10 cellular contexts compared by ENCODE assay signal in the genomic region with DNA sequence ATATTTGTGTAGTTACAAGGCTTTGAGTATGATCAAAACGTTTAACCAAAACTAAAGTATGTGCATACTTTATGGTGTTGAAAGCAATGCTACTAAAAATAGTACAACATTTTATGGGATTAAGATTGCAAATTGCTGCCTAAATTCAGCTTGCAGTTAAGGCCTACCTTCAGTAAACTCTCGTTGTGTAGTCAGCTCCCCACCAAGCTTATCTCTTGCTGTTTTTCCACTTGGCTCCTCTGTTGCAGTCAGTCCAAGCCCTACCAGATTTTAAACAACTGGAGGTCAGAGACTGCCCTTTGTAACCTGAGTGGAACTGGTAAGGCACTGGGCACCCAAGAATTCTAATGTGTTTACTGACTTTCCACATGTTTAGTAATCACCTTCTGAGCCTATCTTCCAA. TPM values are rescaled to one million over a fixed set of nuclear protein-coding genes. Genes with fewer than 3 reads are reported as not detected.
DNase-seq lines count a peak whose midpoint lies in the region; ATAC-seq and TF ChIP-seq lines count a peak whose summit lies in the region.
"Had no signal": no experiment of that assay in that cellular context is flagged by ENCODE, and none has a peak within 500 bp of the region (broad histone marks: within the 10 kb centered on the region; RNA-seq: fewer than 3 reads in every experiment).

No MANE protein-coding gene starts in this region.

- no peak overlapping the region for H2AFZ ChIP-seq in hepatocyte

- POLR2A ChIA-PET in WTC11 (lab: Charles Lee): interaction anchor here (0.5 to 3.2 kb wide), 7 partner anchors 9 to 46 kb away, joined by 3 to 53 read pairs (median 5); a partner anchor contains a TSS

- peak; percentile 24 to 72 for DNase-seq in HAP-1 (ENCODE audit: low spot score in 2 of 2)
- DNase-seq in WTC11 (ENCODE audit: low spot score): no peak
- peak; percentile 28 for DNase-seq in hepatocyte (ENCODE audit: low spot score)
- no peak for DNase-seq in NCI-H187 (lab: John Stamatoyannopoulos, UW)
- no peak for DNase-seq in COR-L47 (lab: John Stamatoyannopoulos, UW)
- DNase-seq in NCI-H774 (lab: John Stamatoyannopoulos, UW): no peak
- DNase-seq: stimulated activated naive CD4-positive, alpha-beta T cell had no signal

- 10% methylated on average over 2 of the region's 2 CpGs for WGBS in hepatocyte (ENCODE audit: low lambda C conversion rate, missing lambda C conversion rate)

- H3K36me3 ChIP-seq in HAP-1 (replicated peaks): no peaks in the 10 kb centered on the region
- no peaks in the 10 kb centered on the region for H3K36me3 ChIP-seq in hepatocyte (replicated peaks; ENCODE audit: insufficient read depth, low read depth)
- no peaks in the 10 kb centered on the region for H3K36me3 ChIP-seq in skeletal muscle tissue (ENCODE audit: control insufficient read depth in 3 of 3, insufficient read depth in 3 of 3, low read length in 3 of 3)

- no peak for TF ChIP-seq CTCF in WTC11 (IDR thresholded peaks at IDR 0.05)
- TF ChIP-seq CTCF in hepatocyte (IDR thresholded peaks at IDR 0.05; ENCODE audit: poor library complexity): no peak

- H3K27me3 Mint-ChIP-seq in WTC11 (ENCODE audit: low read depth): no peaks in the 10 kb centered on the region

- no peaks in the 10 kb centered on the region for H3K9me3 Mint-ChIP-seq in WTC11

- H3K4me3 Mint-ChIP-seq in WTC11: peak overlapping the region; percentile 68

- H3K36me3 Mint-ChIP-seq in WTC11: peaks cover 14% of the 10 kb centered on the region

- CTCF ChIA-PET in WTC11 (lab: Charles Lee): interaction anchor here (0.6 to 3.8 kb wide), 10 partner anchors 10 to 307 kb away, joined by 3 to 23 read pairs (median 3); a partner anchor contains a TSS

- H3K4me1 ChIP-seq in HAP-1 (peaks cover 36% of the 10 kb centered on the region), hepatocyte (ENCODE audit: insufficient read depth) (peaks cover 22% of the 10 kb centered on the region), skeletal muscle tissue (ENCODE audit: control insufficient read depth in 3 of 3, insufficient read depth in 3 of 3, low read length in 3 of 3) (peaks cover 14 to 21% (median 16%) of the 10 kb centered on the region in 3 donors)

- ATAC-seq in WTC11 (peak; percentile 6; the same call in 1 of the 2 replicates), HG03025 (IDR thresholded peaks at IDR 0.05; ENCODE audit: low FRiP score, unreplicated experiment) (no peak)
- ATAC-seq: Panc1 had no signal

- in situ Hi-C loops in HAP-1 (cut with MboI; ENCODE audit: low sequenced_read_pairs): no loop called here

- no peaks in the 10 kb centered on the region for H3K9me2 ChIP-seq in hepatocyte (replicated peaks; ENCODE audit: insufficient read depth)

- H3K27me3 ChIP-seq in HAP-1 (ENCODE audit: low read depth) (no peaks in the 10 kb centered on the region), hepatocyte (no peaks in the 10 kb centered on the region), skeletal muscle tissue (ENCODE audit: control insufficient read depth in 3 of 3, insufficient read depth in 3 of 3, low read length in 3 of 3) (no peaks in the 10 kb centered on the region)

- H3K9ac ChIP-seq in skeletal muscle tissue (ENCODE audit: low read depth in 1 of 3, low read length in 3 of 3): no peak overlapping the region

- peaks cover 48% of the 10 kb centered on the region for H3K79me2 ChIP-seq in hepatocyte

- no peak overlapping the region for H3K4me3 ChIP-seq in HAP-1
- no peak overlapping the region for H3K4me3 ChIP-seq in hepatocyte
- H3K4me3 ChIP-seq in skeletal muscle tissue (ENCODE audit: low read length in 3 of 3): no peak overlapping the region

- H4K20me1 ChIP-seq in hepatocyte (ENCODE audit: insufficient read depth, poor library complexity, severe bottlenecking): no peaks in the 10 kb centered on the region

- peak overlapping the region; percentile 99 for H3K27ac Mint-ChIP-seq in WTC11

- peaks cover 71% of the 10 kb centered on the region for H3K4me1 Mint-ChIP-seq in WTC11

- H3K9me3 ChIP-seq in HAP-1 (no peaks in the 10 kb centered on the region), hepatocyte (ENCODE audit: low read depth) (no peaks in the 10 kb centered on the region), skeletal muscle tissue (ENCODE audit: control insufficient read depth in 3 of 3, low read length in 3 of 3) (no peaks in the 10 kb centered on the region)

- peak overlapping the region; percentile 0 for H3K4me2 ChIP-seq in hepatocyte

- H3K27ac ChIP-seq in hepatocyte (peak overlapping the region; percentile 14), skeletal muscle tissue (ENCODE audit: low read depth, low read length) (peak overlapping the region; percentile 20)

TF ChIP-seq in WTC11, 78 proteins besides CTCF, POLR2A, EP300 and RAD21:
- TF ChIP-seq SMAD3 (CRISPR knock-in tag; IDR thresholded peaks at IDR 0.05; ENCODE audit: borderline replicate concordance) (no peak), HMGA2 (CRISPR knock-in tag; IDR thresholded peaks at IDR 0.05) (no peak)
- TF ChIP-seq, protein P1, sequence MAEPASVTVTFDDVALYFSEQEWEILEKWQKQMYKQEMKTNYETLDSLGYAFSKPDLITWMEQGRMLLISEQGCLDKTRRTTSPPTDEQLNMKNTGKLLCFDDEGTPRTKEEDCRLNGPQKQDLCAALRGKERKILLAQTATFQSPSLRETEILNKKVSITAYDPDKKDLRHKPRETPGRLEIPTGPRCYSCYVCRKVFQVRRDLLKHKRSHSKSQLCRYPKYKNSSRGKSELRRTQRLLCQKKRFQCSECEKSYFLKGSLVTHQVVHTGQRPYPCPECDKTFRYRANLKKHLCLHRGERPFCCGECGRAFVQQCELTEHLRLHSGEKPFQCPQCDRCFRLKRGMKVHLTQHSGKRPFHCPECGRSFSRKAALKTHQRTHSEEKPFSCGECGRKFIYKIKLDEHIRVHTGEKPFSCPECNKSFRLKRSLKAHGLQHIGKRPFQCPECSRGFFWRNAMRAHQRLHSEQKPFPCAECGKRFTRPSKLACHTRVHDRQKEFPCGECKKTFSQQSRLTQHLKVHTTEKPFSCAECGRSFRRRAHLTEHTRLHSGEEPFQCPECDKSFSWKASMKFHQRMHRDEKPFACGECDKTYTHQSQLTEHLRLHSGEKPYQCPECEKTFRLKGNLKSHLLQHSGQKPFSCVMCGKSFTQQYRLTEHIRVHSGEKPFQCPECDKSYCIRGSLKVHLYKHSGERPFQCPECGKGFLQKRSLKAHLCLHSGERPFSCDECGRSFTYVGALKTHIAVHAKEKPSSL (CRISPR knock-in tag; conservative IDR thresholded peaks at IDR 0.05): no peak
- TF ChIP-seq, protein P2, sequence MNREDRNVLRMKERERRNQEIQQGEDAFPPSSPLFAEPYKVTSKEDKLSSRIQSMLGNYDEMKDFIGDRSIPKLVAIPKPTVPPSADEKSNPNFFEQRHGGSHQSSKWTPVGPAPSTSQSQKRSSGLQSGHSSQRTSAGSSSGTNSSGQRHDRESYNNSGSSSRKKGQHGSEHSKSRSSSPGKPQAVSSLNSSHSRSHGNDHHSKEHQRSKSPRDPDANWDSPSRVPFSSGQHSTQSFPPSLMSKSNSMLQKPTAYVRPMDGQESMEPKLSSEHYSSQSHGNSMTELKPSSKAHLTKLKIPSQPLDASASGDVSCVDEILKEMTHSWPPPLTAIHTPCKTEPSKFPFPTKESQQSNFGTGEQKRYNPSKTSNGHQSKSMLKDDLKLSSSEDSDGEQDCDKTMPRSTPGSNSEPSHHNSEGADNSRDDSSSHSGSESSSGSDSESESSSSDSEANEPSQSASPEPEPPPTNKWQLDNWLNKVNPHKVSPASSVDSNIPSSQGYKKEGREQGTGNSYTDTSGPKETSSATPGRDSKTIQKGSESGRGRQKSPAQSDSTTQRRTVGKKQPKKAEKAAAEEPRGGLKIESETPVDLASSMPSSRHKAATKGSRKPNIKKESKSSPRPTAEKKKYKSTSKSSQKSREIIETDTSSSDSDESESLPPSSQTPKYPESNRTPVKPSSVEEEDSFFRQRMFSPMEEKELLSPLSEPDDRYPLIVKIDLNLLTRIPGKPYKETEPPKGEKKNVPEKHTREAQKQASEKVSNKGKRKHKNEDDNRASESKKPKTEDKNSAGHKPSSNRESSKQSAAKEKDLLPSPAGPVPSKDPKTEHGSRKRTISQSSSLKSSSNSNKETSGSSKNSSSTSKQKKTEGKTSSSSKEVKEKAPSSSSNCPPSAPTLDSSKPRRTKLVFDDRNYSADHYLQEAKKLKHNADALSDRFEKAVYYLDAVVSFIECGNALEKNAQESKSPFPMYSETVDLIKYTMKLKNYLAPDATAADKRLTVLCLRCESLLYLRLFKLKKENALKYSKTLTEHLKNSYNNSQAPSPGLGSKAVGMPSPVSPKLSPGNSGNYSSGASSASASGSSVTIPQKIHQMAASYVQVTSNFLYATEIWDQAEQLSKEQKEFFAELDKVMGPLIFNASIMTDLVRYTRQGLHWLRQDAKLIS (CRISPR knock-in tag; IDR thresholded peaks at IDR 0.05; ENCODE audit: borderline replicate concordance): no peak
- TF ChIP-seq, protein P3, sequence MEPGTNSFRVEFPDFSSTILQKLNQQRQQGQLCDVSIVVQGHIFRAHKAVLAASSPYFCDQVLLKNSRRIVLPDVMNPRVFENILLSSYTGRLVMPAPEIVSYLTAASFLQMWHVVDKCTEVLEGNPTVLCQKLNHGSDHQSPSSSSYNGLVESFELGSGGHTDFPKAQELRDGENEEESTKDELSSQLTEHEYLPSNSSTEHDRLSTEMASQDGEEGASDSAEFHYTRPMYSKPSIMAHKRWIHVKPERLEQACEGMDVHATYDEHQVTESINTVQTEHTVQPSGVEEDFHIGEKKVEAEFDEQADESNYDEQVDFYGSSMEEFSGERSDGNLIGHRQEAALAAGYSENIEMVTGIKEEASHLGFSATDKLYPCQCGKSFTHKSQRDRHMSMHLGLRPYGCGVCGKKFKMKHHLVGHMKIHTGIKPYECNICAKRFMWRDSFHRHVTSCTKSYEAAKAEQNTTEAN (CRISPR knock-in tag; IDR thresholded peaks at IDR 0.05): no peak

RNA-seq across cellular contexts. Expression of a gene that starts 25.7 kb away (rescaled TPM):
- total RNA-seq in WTC11 (2021): 72.6 to 93.4 TPM (median 83.9 TPM) in 3 replicates
- 36.1 and 38.7 TPM in 2 replicates for total RNA-seq in hepatocyte
- polyA plus RNA-seq in hepatocyte: 28.7 and 31.9 TPM in 2 replicates
- total RNA-seq in skeletal muscle tissue: 21.9 TPM

Comparison
In these comparisons a context has a peak if more than half of its experiments do, and no peak if none do; other contexts are left out.
1. DNase-seq: peak in HAP-1 (2 of 2) and hepatocyte (single experiment); none in WTC11 (single experiment), NCI-H187 (0 of 2), COR-L47 (single experiment) and NCI-H774 (single experiment).